Comparison of ENCODE assay signal across 14 cellular contexts in the genomic region with DNA sequence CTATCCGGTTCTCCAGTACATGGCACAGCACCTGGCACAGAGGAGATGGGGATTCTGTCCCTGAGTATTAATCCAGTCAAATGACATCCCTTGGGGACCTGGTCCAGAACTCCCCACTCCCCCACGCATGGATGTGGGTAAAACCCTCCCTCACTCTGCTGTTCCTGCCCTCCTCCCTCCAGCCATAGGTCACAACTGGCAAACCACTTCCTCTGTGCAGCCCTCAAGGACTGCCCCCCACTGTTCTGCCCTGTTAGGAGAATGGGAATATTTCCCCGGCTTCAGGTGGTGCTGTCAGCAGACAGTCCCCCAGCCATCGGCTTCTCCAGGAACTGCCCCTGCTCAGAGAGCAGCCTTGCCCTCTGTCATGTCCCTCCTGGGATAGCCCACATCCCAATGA. TPM values are rescaled to one million over a fixed set of nuclear protein-coding genes. Genes with fewer than 3 reads are reported as not detected.
"Had no signal": no experiment of that assay in that cellular context is flagged by ENCODE, and none has a peak within 500 bp of the region (broad histone marks: within the 10 kb centered on the region; RNA-seq: fewer than 3 reads in every experiment).

No MANE protein-coding gene starts in this region.

- FAIRE-seq: endometrium, keratinocyte had no signal

- H3K27ac Mint-ChIP-seq: activated T-helper 17 cell treated with anti-CD3 and anti-CD28 coated beads, Interleukin-2, amount 50 U/mL, for 72 hours had no signal

- H2AFZ ChIP-seq: hepatocyte had no signal

- H3K4me3 Mint-ChIP-seq: activated T-helper 17 cell treated with anti-CD3 and anti-CD28 coated beads, Interleukin-2, amount 50 U/mL, for 72 hours had no signal

- H3K4me1 Mint-ChIP-seq: activated T-helper 17 cell treated with anti-CD3 and anti-CD28 coated beads, Interleukin-2, amount 50 U/mL, for 72 hours had no signal

- H3K4me3 ChIP-seq: cardiac muscle cell, hepatocyte, mucosa of descending colon, ovary had no signal

- DNase-seq: activated CD4-positive, alpha-beta T cell treated with anti-CD3 and anti-CD28 coated beads, Interleukin-2, amount 50 U/mL, for 48 hours; activated naive CD4-positive, alpha-beta T cell treated with anti-CD3 and anti-CD28 coated beads, Interleukin-2, amount 50 U/mL, for 16 hours; mucosa of descending colon; ovary; stimulated activated CD4-positive, alpha-beta T cell treated with anti-CD3 and anti-CD28 coated beads, Interleukin-12 subunit alpha, Interleukin-12 subunit beta, amount 100 ng/mL, for 4 hours; stimulated activated CD4-positive, alpha-beta T cell treated with anti-CD3 and anti-CD28 coated beads, Interleukin-2, amount 100 ng/mL, for 24 hours; SW 1271; T-helper 9 cell had no signal

- H3K9me3 Mint-ChIP-seq: activated T-helper 17 cell treated with anti-CD3 and anti-CD28 coated beads, Interleukin-2, amount 50 U/mL, for 72 hours had no signal

- ATAC-seq: activated T-helper 17 cell treated with anti-CD3 and anti-CD28 coated beads, Interleukin-2, amount 50 U/mL, for 72 hours; mucosa of descending colon had no signal

- H3K27ac ChIP-seq: cardiac muscle cell, hepatocyte, ovary, VCaP had no signal

- H3K27me3 ChIP-seq: ovary had no signal

- H3K4me2 ChIP-seq: hepatocyte had no signal

- H3K9me3 ChIP-seq: mucosa of descending colon, ovary had no signal

- H3K79me2 ChIP-seq: hepatocyte had no signal

- H3K36me3 ChIP-seq: cardiac muscle cell, ovary had no signal

RNA-seq across cellular contexts. Expression of a gene that starts 1.5 kb away (rescaled TPM):
- total RNA-seq: cardiac muscle cell had no signal
